Comparison of ENCODE assay signal across 25 cellular contexts in the genomic region with DNA sequence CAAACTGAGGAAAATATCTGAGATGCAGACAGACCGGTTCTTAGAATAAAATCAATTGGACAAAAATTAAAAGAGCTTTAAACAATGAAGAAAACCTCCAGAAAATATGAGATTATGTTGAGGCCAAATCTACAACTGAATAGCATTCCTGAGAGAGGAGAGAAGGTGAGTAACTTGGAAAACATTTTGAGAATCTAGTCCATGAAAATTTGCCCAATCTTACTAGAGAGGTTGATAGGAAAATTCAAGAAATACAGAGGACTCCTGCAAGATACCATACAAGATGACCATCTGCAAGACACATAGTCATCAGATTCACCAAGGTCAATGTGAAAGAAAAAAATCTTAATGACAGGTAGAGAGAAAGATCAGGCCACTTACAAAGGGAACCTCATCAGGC.
"Had no signal": no experiment of that assay in that cellular context is flagged by ENCODE, and none has a peak within 500 bp of the region (broad histone marks: within the 10 kb centered on the region; RNA-seq: fewer than 3 reads in every experiment).

No MANE protein-coding gene starts in this region.

- H3K36me3 Mint-ChIP-seq: activated naive CD4-positive, alpha-beta T cell treated with anti-CD3 and anti-CD28 coated beads, Interleukin-2, amount 10 ng/mL, durations not matched to agents 7 days and 5 days; activated naive CD8-positive, alpha-beta T cell treated with anti-CD3 and anti-CD28 coated beads for 36 hours; IgD-negative memory B cell had no signal

- H3K9me3 Mint-ChIP-seq: activated CD4-positive, alpha-beta memory T cell treated with anti-CD3 and anti-CD28 coated beads, Interleukin-2, amount 10 ng/mL, durations not matched to agents 7 days and 5 days; activated naive CD4-positive, alpha-beta T cell treated with anti-CD3 and anti-CD28 coated beads, Interleukin-2, amount 10 ng/mL, durations not matched to agents 7 days and 5 days had no signal

- H3K27ac ChIP-seq: ascending aorta, KMS-11, PC-9 had no signal

- H3K4me2 ChIP-seq: KMS-11, PC-9 had no signal

- H3K4me1 ChIP-seq: ascending aorta had no signal

- H3K36me3 ChIP-seq: ascending aorta had no signal

- H3K27me3 Mint-ChIP-seq: activated B cell treated with CpG ODN at 0.5 μM for 24 hours; activated CD4-positive, alpha-beta memory T cell treated with anti-CD3 and anti-CD28 coated beads, Interleukin-2, amount 10 ng/mL, durations not matched to agents 7 days and 5 days; activated CD4-positive, alpha-beta T cell treated with anti-CD3 and anti-CD28 coated beads, Interleukin-2, amount 10 ng/mL, durations not matched to agents 7 days and 5 days; activated naive CD4-positive, alpha-beta T cell treated with anti-CD3 and anti-CD28 coated beads, Interleukin-2, amount 10 ng/mL, durations not matched to agents 7 days and 5 days; activated naive CD8-positive, alpha-beta T cell treated with anti-CD3 and anti-CD28 coated beads for 36 hours; IgD-negative memory B cell; T-helper 17 cell had no signal

- H3K9ac ChIP-seq: KMS-11 had no signal

- H3K27me3 ChIP-seq: ascending aorta had no signal

- H3K27ac Mint-ChIP-seq: activated B cell treated with CpG ODN at 0.5 μM for 24 hours; activated CD4-positive, alpha-beta memory T cell treated with anti-CD3 and anti-CD28 coated beads, Interleukin-2, amount 10 ng/mL, durations not matched to agents 7 days and 5 days; activated CD4-positive, alpha-beta T cell treated with anti-CD3 and anti-CD28 coated beads, Interleukin-2, amount 10 ng/mL, durations not matched to agents 7 days and 5 days; activated naive CD4-positive, alpha-beta T cell treated with anti-CD3 and anti-CD28 coated beads, Interleukin-2, amount 10 ng/mL, durations not matched to agents 7 days and 5 days; activated naive CD8-positive, alpha-beta T cell treated with anti-CD3 and anti-CD28 coated beads for 36 hours; activated T-cell treated with anti-CD3 and anti-CD28 coated beads, Interleukin-2, amount 50 U/mL, for 72 hours; activated T-helper 2 cell treated with anti-CD3 and anti-CD28 coated beads, Interferon-gamma antibody, Interleukin-2, Interleukin-4, amounts not matched to agents 10 μg/mL and 5 μg/mL and 100 μg/mL, durations not matched to agents 14 hours and 24 hours and 36 hours; IgD-negative memory B cell; T-helper 17 cell had no signal

- H3K4me3 Mint-ChIP-seq: activated B cell treated with CpG ODN at 0.5 μM for 24 hours; activated CD4-positive, alpha-beta memory T cell treated with anti-CD3 and anti-CD28 coated beads, Interleukin-2, amount 10 ng/mL, durations not matched to agents 7 days and 5 days; activated CD4-positive, alpha-beta T cell treated with anti-CD3 and anti-CD28 coated beads, Interleukin-2, amount 10 ng/mL, durations not matched to agents 7 days and 5 days; activated naive CD4-positive, alpha-beta T cell treated with anti-CD3 and anti-CD28 coated beads, Interleukin-2, amount 10 ng/mL, durations not matched to agents 7 days and 5 days; activated naive CD8-positive, alpha-beta T cell treated with anti-CD3 and anti-CD28 coated beads for 36 hours; activated T-cell treated with anti-CD3 and anti-CD28 coated beads, Interleukin-2, amount 50 U/mL, for 72 hours; IgD-negative memory B cell; T-helper 17 cell had no signal

- H2AFZ ChIP-seq: PC-9 had no signal

- H3K4me1 Mint-ChIP-seq: activated B cell treated with CpG ODN at 0.5 μM for 24 hours; activated CD4-positive, alpha-beta memory T cell treated with anti-CD3 and anti-CD28 coated beads, Interleukin-2, amount 10 ng/mL, durations not matched to agents 7 days and 5 days; activated CD4-positive, alpha-beta T cell treated with anti-CD3 and anti-CD28 coated beads, Interleukin-2, amount 10 ng/mL, durations not matched to agents 7 days and 5 days; activated naive CD4-positive, alpha-beta T cell treated with anti-CD3 and anti-CD28 coated beads, Interleukin-2, amount 10 ng/mL, durations not matched to agents 7 days and 5 days; activated naive CD8-positive, alpha-beta T cell treated with anti-CD3 and anti-CD28 coated beads for 36 hours; IgD-negative memory B cell; T-helper 17 cell had no signal

- DNase-seq: activated B cell treated with CpG ODN at 0.5 μM for 24 hours; activated CD4-positive, alpha-beta memory T cell treated with anti-CD3 and anti-CD28 coated beads, Interleukin-2, amount 10 ng/mL, durations not matched to agents 7 days and 5 days; activated CD4-positive, alpha-beta T cell treated with anti-CD3 and anti-CD28 coated beads for 1 hour; activated CD4-positive, alpha-beta T cell treated with anti-CD3 and anti-CD28 coated beads, Interleukin-2, amount 10 ng/mL, durations not matched to agents 7 days and 5 days; activated CD8-positive, alpha-beta memory T cell treated with anti-CD3 and anti-CD28 coated beads, Interleukin-2, amount 50 U/mL, for 4 hours; activated gamma-delta T cell treated with Interleukin-2 at 50 U/mL for 16 hours; activated naive CD4-positive, alpha-beta T cell treated with anti-CD3 and anti-CD28 coated beads, Interleukin-2, amount 10 ng/mL, durations not matched to agents 7 days and 5 days; activated naive CD8-positive, alpha-beta T cell treated with anti-CD3 and anti-CD28 coated beads for 36 hours; activated T-cell treated with anti-CD3 and anti-CD28 coated beads, Interleukin-2, amount 50 U/mL, for 72 hours; amniotic stem cell; caudate nucleus; NCI-H1105; NCI-H1436; NCI-H2029 treated with DMSO at 0.1 percent for 48 hours; NCI-H345; NCI-H510A treated with DMSO at 0.1 percent for 48 hours; NK-92 treated with Interleukin-12 subunit alpha and Interleukin-12 subunit beta, amount 100 ng/mL, for 24 hours; PC-9; SHP77 treated with DMSO at 0.1 percent for 48 hours; T-helper 17 cell; T-helper 9 cell had no signal

- H3K4me3 ChIP-seq: ascending aorta, PC-9 had no signal
